8 cellular contexts compared by ENCODE assay signal in genomic region chr4:184648220-184649025, GRCh38.
A peak's percentile ranks its signal among the peaks of the same experiment; 100 is the strongest.
DNase-seq lines count a peak whose midpoint lies in the region; ATAC-seq and TF ChIP-seq lines count a peak whose summit lies in the region.

No MANE protein-coding gene starts in this region.

- H3K9me3 ChIP-seq in mucosa of rectum (ENCODE audit: control insufficient read depth in 2 of 2, low read length in 2 of 2), result no peaks in the 10 kb centered on the region

- no peak for TF ChIP-seq POLR2A in erythroblast (IDR thresholded peaks at IDR 0.05; ENCODE audit: low read length)

- peak; percentile 34 for ATAC-seq in GM18498 (IDR thresholded peaks at IDR 0.05; ENCODE audit: unreplicated experiment)
- ATAC-seq in HG02571 (IDR thresholded peaks at IDR 0.05; ENCODE audit: unreplicated experiment), result peak; percentile 27

- H3K27me3 ChIP-seq in mucosa of rectum (ENCODE audit: control insufficient read depth in 2 of 2, insufficient read depth in 2 of 2, low read length in 2 of 2), result no peaks in the 10 kb centered on the region

- peak; percentile 29 for DNase-seq in NCI-H345 (lab: John Stamatoyannopoulos, UW)
- DNase-seq in activated T-cell treated with anti-CD3 and anti-CD28 coated beads, Interleukin-2, amount 50 U/mL, for 1 hour, result peak; percentile 55
- DNase-seq in erythroblast (lab: John Stamatoyannopoulos, UW), result peak; percentile 75 to 78
- DNase-seq in stimulated activated naive CD4-positive, alpha-beta T cell (lab: John Stamatoyannopoulos, UW), result peak; percentile 3 to 62 (median 28)
- DNase-seq in DMS114 treated with DMSO at 0.1 percent for 48 hours (lab: John Stamatoyannopoulos, UW; ENCODE audit: unreplicated experiment), result no peak

- peak overlapping the region; percentile 86 to 97 for H3K9ac ChIP-seq in mucosa of rectum (ENCODE audit: low read depth in 1 of 2, low read length in 2 of 2)

- peaks cover 31 to 38% of the 10 kb centered on the region in 2 donors for H3K4me1 ChIP-seq in mucosa of rectum (ENCODE audit: control insufficient read depth in 2 of 2, insufficient read depth in 2 of 2, low read length in 2 of 2)

- peaks cover 0 to 7% of the 10 kb centered on the region in 2 donors for H3K36me3 ChIP-seq in mucosa of rectum (ENCODE audit: control insufficient read depth in 2 of 2, insufficient read depth in 2 of 2, low read length in 2 of 2)

- peak overlapping the region; percentile 70 to 95 for H3K4me3 ChIP-seq in mucosa of rectum (ENCODE audit: low read length in 2 of 2)

- H3K27ac ChIP-seq in mucosa of rectum (ENCODE audit: low read depth in 2 of 2, low read length in 2 of 2), result peak overlapping the region; percentile 96 to 97
